In genomic region chr3:63967675-63968611, GRCh38 we compare ENCODE assay signal across 8 cellular contexts. TPM values are rescaled to one million over a fixed set of nuclear protein-coding genes. Genes with fewer than 3 reads are reported as not detected.
DNase-seq lines count a peak whose midpoint lies in the region; ATAC-seq and TF ChIP-seq lines count a peak whose summit lies in the region.

No MANE protein-coding gene starts in this region.

- no CpG with 5 or more reads among the region's 11 CpGs for WGBS in neuronal stem cell (ENCODE audit: extremely low coverage in 2 of 2, insufficient read length in 2 of 2, insufficient replicate concordance in 1 of 2), 2 donors

- H3K79me1 ChIP-seq in neuronal stem cell (ENCODE audit: low read depth, low read length) = no peaks in the 10 kb centered on the region

- H3K18ac ChIP-seq in neuronal stem cell (ENCODE audit: low read length) = peak overlapping the region; percentile 23

- no peak overlapping the region for H2BK120ac ChIP-seq in neuronal stem cell (ENCODE audit: low read depth, low read length)

- peaks cover 0 to under 1% of the 10 kb centered on the region in 2 donors for H3K36me3 ChIP-seq in neuronal stem cell (replicated peaks in 1 of 2; ENCODE audit: control insufficient read depth in 2 of 2, insufficient read depth in 2 of 2, low read length in 2 of 2)

- H3K9me3 ChIP-seq in neuronal stem cell (replicated peaks in 1 of 2; ENCODE audit: control insufficient read depth in 2 of 2, insufficient read depth in 1 of 2, low read depth in 1 of 2, low read length in 2 of 2) = no peaks in the 10 kb centered on the region

- H3K27me3 ChIP-seq in neuronal stem cell (ENCODE audit: control insufficient read depth in 3 of 3, insufficient read depth in 3 of 3, low read depth in 1 of 3, low read length in 3 of 3) = no peaks in the 10 kb centered on the region

- H3K9ac ChIP-seq in neuronal stem cell (ENCODE audit: low read depth, low read length, poor library complexity) = no peak overlapping the region

- DNase-seq in activated CD4-positive, CD25-positive, alpha-beta regulatory T cell treated with anti-CD3 and anti-CD28 coated beads, Interleukin-2, amount 50 U/mL, for 16 hours (ENCODE audit: low read depth, low spot score) = peak; percentile 6
- DNase-seq in activated CD4-positive, CD25-positive, alpha-beta regulatory T cell (lab: John Stamatoyannopoulos, UW) = no peak
- DNase-seq in NAMALWA (ENCODE audit: low spot score) = peak; percentile 1
- peak; percentile 21 for DNase-seq in activated CD8-positive, alpha-beta memory T cell treated with anti-CD3 and anti-CD28 coated beads, Interleukin-2, amount 50 U/mL, for 4 hours
- DNase-seq in fibroblast of mammary gland (ENCODE audit: low read depth) = peak; percentile 48
- no peak for DNase-seq in neuronal stem cell (ENCODE audit: low spot score)
- DNase-seq in NCI-H1436 (lab: John Stamatoyannopoulos, UW) = no peak

- H2BK5ac ChIP-seq in neuronal stem cell (ENCODE audit: low read length) = peak overlapping the region; percentile 46

- peak overlapping the region; percentile 35 for H3K27ac ChIP-seq in neuronal stem cell (replicated peaks; ENCODE audit: low read length)

- no peak overlapping the region for H3K4me2 ChIP-seq in neuronal stem cell (ENCODE audit: insufficient read depth, low read length, poor library complexity, severe bottlenecking)

- no peak overlapping the region for H3K23ac ChIP-seq in neuronal stem cell (ENCODE audit: low read depth, low read length, poor library complexity)

- H3K14ac ChIP-seq in neuronal stem cell (ENCODE audit: low read length) = no peak overlapping the region

- peak overlapping the region; percentile 1 for H2AFZ ChIP-seq in neuronal stem cell (ENCODE audit: low read length)

- H4K8ac ChIP-seq in neuronal stem cell (ENCODE audit: low read depth, low read length) = no peak overlapping the region

- H3K4ac ChIP-seq in neuronal stem cell (ENCODE audit: low read length) = no peak overlapping the region

- no peak overlapping the region for H2BK15ac ChIP-seq in neuronal stem cell (ENCODE audit: low read length)

- H4K91ac ChIP-seq in neuronal stem cell (ENCODE audit: low read depth, low read length, poor library complexity) = no peak overlapping the region

- H2AK5ac ChIP-seq in neuronal stem cell (ENCODE audit: low read depth, low read length) = no peak overlapping the region

- peaks cover 44 to 49% of the 10 kb centered on the region in 2 donors for H3K4me1 ChIP-seq in neuronal stem cell (ENCODE audit: control insufficient read depth in 2 of 2, insufficient read depth in 1 of 2, low read depth in 1 of 2, low read length in 2 of 2)

- no peak for TF ChIP-seq CTCF in fibroblast of mammary gland (conservative IDR thresholded peaks at IDR 0.05; ENCODE audit: control insufficient read depth, insufficient read depth, low read depth, low read length)

- H2BK12ac ChIP-seq in neuronal stem cell (ENCODE audit: low read length) = peak overlapping the region; percentile 24

- peak; percentile 53 for ATAC-seq in HG02588 (IDR thresholded peaks at IDR 0.05; ENCODE audit: unreplicated experiment)

- H3K4me3 ChIP-seq in fibroblast of mammary gland (ENCODE audit: control insufficient read depth, low read depth, low read length) (no peak overlapping the region), neuronal stem cell (ENCODE audit: low read length in 2 of 2) (no peak overlapping the region)

RNA-seq across cellular contexts. Expression of gene PSMD6, which starts 55.4 kb away (rescaled TPM):
- 96.4 TPM for polyA plus RNA-seq in neuronal stem cell (2013, experiment 1 of 2)
- 98.4 TPM for polyA plus RNA-seq in neuronal stem cell (2013, experiment 2 of 2)

RNA-seq across cellular contexts. Expression of gene SCAANT1, which starts 55.8 kb away (rescaled TPM):
- polyA plus RNA-seq in neuronal stem cell (2013, experiment 1 of 2) = not detected
- 0.78 TPM for polyA plus RNA-seq in neuronal stem cell (2013, experiment 2 of 2)

Comparison
In these comparisons a context has a peak if more than half of its experiments do, and no peak if none do; other contexts are left out.
1. DNase-seq: peak in activated CD4-positive, CD25-positive, alpha-beta regulatory T cell treated with anti-CD3 and anti-CD28 coated beads, Interleukin-2, amount 50 U/mL, for 16 hours (single experiment), NAMALWA (single experiment), activated CD8-positive, alpha-beta memory T cell treated with anti-CD3 and anti-CD28 coated beads, Interleukin-2, amount 50 U/mL, for 4 hours (single experiment) and fibroblast of mammary gland (single experiment); none in activated CD4-positive, CD25-positive, alpha-beta regulatory T cell (0 of 4), neuronal stem cell (single experiment) and NCI-H1436 (single experiment).